In the genomic region with DNA sequence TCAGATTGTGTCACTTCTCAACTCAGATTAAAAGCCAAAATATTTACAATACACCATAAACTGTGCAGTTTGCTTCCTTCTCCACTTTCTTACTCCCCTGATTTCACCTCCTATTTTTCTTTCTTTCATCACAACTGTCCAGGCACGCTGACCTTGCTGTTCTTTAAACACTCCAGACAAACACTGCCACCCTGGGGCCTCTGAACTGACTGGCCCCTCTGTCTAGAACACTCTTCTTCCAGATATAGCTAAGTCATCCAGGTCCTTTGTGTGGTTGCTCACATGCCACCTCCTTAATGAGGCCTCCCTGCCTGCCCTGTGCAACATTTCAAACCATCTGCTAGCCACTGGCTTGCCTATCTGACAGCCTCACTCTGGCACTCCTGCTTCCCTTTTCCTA, we compare ENCODE assay signal across 10 cellular contexts. TPM values are rescaled to one million over a fixed set of nuclear protein-coding genes. Genes with fewer than 3 reads are reported as not detected.
DNase-seq lines count a peak whose midpoint lies in the region; ATAC-seq and TF ChIP-seq lines count a peak whose summit lies in the region.
"Had no signal": no experiment of that assay in that cellular context is flagged by ENCODE, and none has a peak within 500 bp of the region (broad histone marks: within the 10 kb centered on the region; RNA-seq: fewer than 3 reads in every experiment).

No MANE protein-coding gene starts in this region.

- no peak overlapping the region for H3K4me3 Mint-ChIP-seq in activated naive CD4-positive, alpha-beta T cell treated with anti-CD3 and anti-CD28 coated beads, Interleukin-2, amount 10 ng/mL, durations not matched to agents 7 days and 5 days
- H3K4me3 Mint-ChIP-seq: activated CD8-positive, alpha-beta memory T cell treated with anti-CD3 and anti-CD28 coated beads, Interleukin-2, amount 10 ng/mL, durations not matched to agents 7 days and 5 days; naive thymus-derived CD8-positive, alpha-beta T cell had no signal

- H3K9me3 ChIP-seq in heart left ventricle: peaks cover 0 to 23% (median 0%) of the 10 kb centered on the region in 12 donors

- TF ChIP-seq CTCF in AG10803 (conservative IDR thresholded peaks at IDR 0.05; ENCODE audit: low read length): no peak
- peak in 1 of 12 donors; percentile 16 for TF ChIP-seq CTCF in heart left ventricle (IDR thresholded peaks at IDR 0.05)

- CTCF ChIA-PET in activated naive CD4-positive, alpha-beta T cell treated with anti-CD3 and anti-CD28 coated beads, Interleukin-2, amount 10 ng/mL, durations not matched to agents 7 days and 5 days (lab: Charles Lee): no interaction called here

- H3K9me3 Mint-ChIP-seq in activated naive CD4-positive, alpha-beta T cell treated with anti-CD3 and anti-CD28 coated beads, Interleukin-2, amount 10 ng/mL, durations not matched to agents 7 days and 5 days: peaks cover 10% of the 10 kb centered on the region

- no peak overlapping the region for H3K27ac Mint-ChIP-seq in activated naive CD4-positive, alpha-beta T cell treated with anti-CD3 and anti-CD28 coated beads, Interleukin-2, amount 10 ng/mL, durations not matched to agents 7 days and 5 days
- H3K27ac Mint-ChIP-seq: activated CD8-positive, alpha-beta memory T cell treated with anti-CD3 and anti-CD28 coated beads, Interleukin-2, amount 10 ng/mL, durations not matched to agents 7 days and 5 days had no signal

- ATAC-seq in heart left ventricle: peak; percentile 91 to 97 (median 94)
- ATAC-seq in GM18519 (IDR thresholded peaks at IDR 0.05; ENCODE audit: low FRiP score, unreplicated experiment): no peak
- ATAC-seq: activated CD8-positive, alpha-beta memory T cell treated with anti-CD3 and anti-CD28 coated beads, Interleukin-2, amount 10 ng/mL, durations not matched to agents 7 days and 5 days; naive thymus-derived CD8-positive, alpha-beta T cell had no signal

- no peak for TF ChIP-seq POLR2A in heart left ventricle (IDR thresholded peaks at IDR 0.05)

- no peaks in the 10 kb centered on the region for H3K36me3 ChIP-seq in heart left ventricle

- H3K4me1 Mint-ChIP-seq in activated naive CD4-positive, alpha-beta T cell treated with anti-CD3 and anti-CD28 coated beads, Interleukin-2, amount 10 ng/mL, durations not matched to agents 7 days and 5 days: no peaks in the 10 kb centered on the region
- H3K4me1 Mint-ChIP-seq: activated CD8-positive, alpha-beta memory T cell treated with anti-CD3 and anti-CD28 coated beads, Interleukin-2, amount 10 ng/mL, durations not matched to agents 7 days and 5 days had no signal

- in situ Hi-C loops in SK-MEL-5 (cut with HindIII; ENCODE audit: low pct_unique_long_range_greater_than_20kb, low sequenced_read_pairs): no loop called here

- H3K4me1 ChIP-seq in heart left ventricle: peaks cover 0 to 20% (median 10%) of the 10 kb centered on the region in 12 donors

- H3K4me3 ChIP-seq in AG10803 (ENCODE audit: low read length) (no peak overlapping the region), heart left ventricle (no peak overlapping the region)

- no peaks in the 10 kb centered on the region for H3K27me3 ChIP-seq in heart left ventricle

- H3K27me3 Mint-ChIP-seq in activated naive CD4-positive, alpha-beta T cell treated with anti-CD3 and anti-CD28 coated beads, Interleukin-2, amount 10 ng/mL, durations not matched to agents 7 days and 5 days: no peaks in the 10 kb centered on the region
- H3K27me3 Mint-ChIP-seq: activated CD8-positive, alpha-beta memory T cell treated with anti-CD3 and anti-CD28 coated beads, Interleukin-2, amount 10 ng/mL, durations not matched to agents 7 days and 5 days; naive thymus-derived CD8-positive, alpha-beta T cell had no signal

- peaks cover 5% of the 10 kb centered on the region for H3K36me3 Mint-ChIP-seq in activated naive CD4-positive, alpha-beta T cell treated with anti-CD3 and anti-CD28 coated beads, Interleukin-2, amount 10 ng/mL, durations not matched to agents 7 days and 5 days

- H3K27ac ChIP-seq in heart left ventricle: peak overlapping the region in 6 of 12 donors; percentile 26 to 61 (median 45)

- WGBS in heart left ventricle, 4 donors: 50 to 60% (median 56%) methylated on average over 1 of the region's 1 CpG

- intact Hi-C loops in heart left ventricle (cut with DNase I): no loop called here
- intact Hi-C loops in posterior vena cava (cut with DNase I): no loop called here

- peak; percentile 12 for DNase-seq in AG10803 (ENCODE audit: low read depth)
- DNase-seq in LHCN-M2 (ENCODE audit: low read depth): peak; percentile 22
- peak; percentile 81 for DNase-seq in SK-MEL-5 (ENCODE audit: low read depth, low spot score)
- peak in 4 of 5 donors; percentile 29 to 58 (median 31) for DNase-seq in heart left ventricle
- DNase-seq in NCI-H526 (lab: John Stamatoyannopoulos, UW): no peak
- DNase-seq in activated naive CD4-positive, alpha-beta T cell treated with anti-CD3 and anti-CD28 coated beads, Interleukin-2, amount 10 ng/mL, durations not matched to agents 7 days and 5 days: no peak
- DNase-seq in posterior vena cava (ENCODE audit: low spot score): no peak
- DNase-seq: activated CD8-positive, alpha-beta memory T cell treated with anti-CD3 and anti-CD28 coated beads, Interleukin-2, amount 10 ng/mL, durations not matched to agents 7 days and 5 days; naive thymus-derived CD8-positive, alpha-beta T cell had no signal

RNA-seq across cellular contexts. Expression of gene ATG10, which starts 46.6 kb away (rescaled TPM):
- 13.1 and 15.2 TPM in 2 replicates for total RNA-seq in LHCN-M2 (2014; rRNA removed)
- 10.1 TPM for polyA plus RNA-seq in LHCN-M2 (2012)
- 7.1 and 10.0 TPM in 2 replicates for total RNA-seq in SK-MEL-5 (2014; rRNA removed; shearing (Covaris generic))
- 7.2 and 8.4 TPM in 2 replicates for polyA plus RNA-seq in SK-MEL-5 (2015; cell fraction: cytosol; rRNA removed)
- polyA plus RNA-seq in SK-MEL-5 (2015; cell fraction: nucleus; rRNA removed): 6.3 and 7.4 TPM in 2 replicates
- 10 to 100 TPM in 1 of 9 donors, 1 to 10 TPM in 8; 2.7 to 10.7 (median 6.3) TPM for total RNA-seq in heart left ventricle
- 1 to 10 TPM; 4.8 to 5.7 TPM for polyA plus RNA-seq in heart left ventricle
- total RNA-seq in posterior vena cava: 1 to 10 TPM; 6.8 to 9.8 TPM

Comparison
In these comparisons a context has a peak if more than half of its experiments do, and no peak if none do; other contexts are left out.
1. DNase-seq: peak in AG10803 (single experiment), LHCN-M2 (single experiment), SK-MEL-5 (single experiment) and heart left ventricle (4 of 5); none in NCI-H526 (0 of 2), activated naive CD4-positive, alpha-beta T cell treated with anti-CD3 and anti-CD28 coated beads, Interleukin-2, amount 10 ng/mL, durations not matched to agents 7 days and 5 days (single experiment) and posterior vena cava (single experiment).